9 cellular contexts compared by ENCODE assay signal in genomic region chr12:56120158-56120846, GRCh38. TPM values are rescaled to one million over a fixed set of nuclear protein-coding genes. Genes with fewer than 3 reads are reported as not detected.
DNase-seq lines count a peak whose midpoint lies in the region; ATAC-seq and TF ChIP-seq lines count a peak whose summit lies in the region.
"Had no signal": no experiment of that assay in that cellular context is flagged by ENCODE, and none has a peak within 500 bp of the region (broad histone marks: within the 10 kb centered on the region; RNA-seq: fewer than 3 reads in every experiment).

No MANE protein-coding gene starts in this region.

- peaks cover 34% of the 10 kb centered on the region for H3K36me3 Mint-ChIP-seq in Caco-2 (ENCODE audit: insufficient read depth, unreplicated experiment)
- peaks cover 51% of the 10 kb centered on the region for H3K36me3 Mint-ChIP-seq in activated T-helper 2 cell treated with anti-CD3 and anti-CD28 coated beads, Interferon-gamma antibody, Interleukin-2, Interleukin-4, amounts not matched to agents 10 μg/mL and 5 μg/mL and 100 μg/mL, durations not matched to agents 14 hours and 24 hours and 36 hours (ENCODE audit: low read depth)

- peak; percentile 4 for ATAC-seq in foreskin keratinocyte
- ATAC-seq in GM18498 (IDR thresholded peaks at IDR 0.05; ENCODE audit: unreplicated experiment): no peak
- no peak for ATAC-seq in HG03378 (IDR thresholded peaks at IDR 0.05; ENCODE audit: unreplicated experiment)

- peak overlapping the region; percentile 100 for H3K27ac Mint-ChIP-seq in Caco-2 (ENCODE audit: unreplicated experiment)
- no peak overlapping the region for H3K27ac Mint-ChIP-seq in activated T-helper 2 cell treated with anti-CD3 and anti-CD28 coated beads, Interferon-gamma antibody, Interleukin-2, Interleukin-4, amounts not matched to agents 10 μg/mL and 5 μg/mL and 100 μg/mL, durations not matched to agents 14 hours and 24 hours and 36 hours

- H3K79me2 ChIP-seq in PC-9 (ENCODE audit: low read depth): peaks cover 19% of the 10 kb centered on the region

- H3K27me3 ChIP-seq in Caco-2 (replicated peaks; ENCODE audit: control insufficient read depth, insufficient read depth, low read length): no peaks in the 10 kb centered on the region
- no peaks in the 10 kb centered on the region for H3K27me3 ChIP-seq in PC-9 (ENCODE audit: insufficient read depth, low read depth)
- H3K27me3 ChIP-seq in foreskin keratinocyte: no peaks in the 10 kb centered on the region
- no peaks in the 10 kb centered on the region for H3K27me3 ChIP-seq in rectal smooth muscle tissue (ENCODE audit: control insufficient read depth, insufficient read depth, low read length)

- no peak for DNase-seq in Caco-2
- peak in 1 of 2 experiments; percentile 18 for DNase-seq in PC-9
- DNase-seq in foreskin keratinocyte: peak in 1 of 2 donors; percentile 74
- DNase-seq in activated T-helper 2 cell treated with anti-CD3 and anti-CD28 coated beads, Interferon-gamma antibody, Interleukin-2, Interleukin-4, amounts not matched to agents 10 μg/mL and 5 μg/mL and 100 μg/mL, durations not matched to agents 14 hours and 24 hours and 36 hours (ENCODE audit: low spot score): no peak
- DNase-seq in CD1c-positive myeloid dendritic cell (ENCODE audit: extremely low spot score): no peak
- DNase-seq: KG1 had no signal

- CTCF ChIA-PET in Caco-2 (lab: Charles Lee) (interaction anchor here (0.6 to 3.3 kb wide), 18 partner anchors 7 to 516 kb away, joined by 3 to 99 read pairs (median 4); partner anchors contain the start of genes CNPY2, ESYT1, MYL6 and MYL6B), PC-9 (lab: Charles Lee) (interaction anchor here (0.5 to 1.6 kb wide), 8 partner anchors 8 to 633 kb away, joined by 3 to 7 read pairs (median 3); partner anchors contain the start of genes ESYT1, RNF41 and SMARCC2)

- H3K27ac ChIP-seq in PC-9 (peak overlapping the region; percentile 12; the same call in 1 of the 2 replicates), foreskin keratinocyte (peak overlapping the region; percentile 43), rectal smooth muscle tissue (ENCODE audit: low read depth, low read length) (peak overlapping the region; percentile 91)

- TF ChIP-seq CTCF in Caco-2 (IDR thresholded peaks at IDR 0.05; ENCODE audit: insufficient read depth in 1 of 2, low read depth in 1 of 2, low read length in 1 of 2, severe bottlenecking in 1 of 2, unreplicated experiment in 1 of 2) (no peak), PC-9 (conservative IDR thresholded peaks at IDR 0.05) (no peak), foreskin keratinocyte (conservative IDR thresholded peaks at IDR 0.05) (no peak)

- no peak overlapping the region for H3K9ac ChIP-seq in rectal smooth muscle tissue (ENCODE audit: low read length)

- BruUV-seq in Caco-2 (replicated peaks; lab: Mats Ljungman, UMichigan) (no TSS peak), PC-9 (replicated peaks; lab: Mats Ljungman, UMichigan) (no TSS peak)

- H3K9me3 Mint-ChIP-seq in Caco-2 (ENCODE audit: unreplicated experiment): no peaks in the 10 kb centered on the region
- H3K9me3 Mint-ChIP-seq in activated T-helper 2 cell treated with anti-CD3 and anti-CD28 coated beads, Interferon-gamma antibody, Interleukin-2, Interleukin-4, amounts not matched to agents 10 μg/mL and 5 μg/mL and 100 μg/mL, durations not matched to agents 14 hours and 24 hours and 36 hours: no peaks in the 10 kb centered on the region

- POLR2A ChIA-PET in Caco-2 (lab: Charles Lee) (interaction anchor here (0.6 to 3.5 kb wide), 5 partner anchors 8 to 101 kb away, joined by 3 to 27 read pairs (median 9); partner anchors contain the start of genes ESYT1, MYL6, RNF41 and SMARCC2), PC-9 (lab: Charles Lee; ENCODE audit: unreplicated experiment) (interaction anchor here (0.6 to 0.7 kb wide), 2 partner anchors 59 to 101 kb away, joined by 3 to 6 read pairs; partner anchors contain the start of gene RNF41)

- no peak overlapping the region for H3K4me3 Mint-ChIP-seq in Caco-2 (ENCODE audit: unreplicated experiment)
- no peak overlapping the region for H3K4me3 Mint-ChIP-seq in activated T-helper 2 cell treated with anti-CD3 and anti-CD28 coated beads, Interferon-gamma antibody, Interleukin-2, Interleukin-4, amounts not matched to agents 10 μg/mL and 5 μg/mL and 100 μg/mL, durations not matched to agents 14 hours and 24 hours and 36 hours (ENCODE audit: low read depth)

- H3K4me1 ChIP-seq in Caco-2 (peaks cover 18% of the 10 kb centered on the region), PC-9 (replicated peaks; ENCODE audit: insufficient read depth) (peaks cover 21% of the 10 kb centered on the region), foreskin keratinocyte (peaks cover 15% of the 10 kb centered on the region), rectal smooth muscle tissue (ENCODE audit: control insufficient read depth, insufficient read depth, low read length) (peaks cover 26% of the 10 kb centered on the region)

- H3K27me3 Mint-ChIP-seq in Caco-2 (ENCODE audit: insufficient read depth, unreplicated experiment): peaks cover 2% of the 10 kb centered on the region
- no peaks in the 10 kb centered on the region for H3K27me3 Mint-ChIP-seq in activated T-helper 2 cell treated with anti-CD3 and anti-CD28 coated beads, Interferon-gamma antibody, Interleukin-2, Interleukin-4, amounts not matched to agents 10 μg/mL and 5 μg/mL and 100 μg/mL, durations not matched to agents 14 hours and 24 hours and 36 hours (ENCODE audit: low read depth)

- peak overlapping the region; percentile 91 for H3K4me2 ChIP-seq in PC-9

- H3K4me3 ChIP-seq in Caco-2 (ENCODE audit: low read depth, low read length) (no peak overlapping the region), PC-9 (no peak overlapping the region; the same call in 1 of the 2 replicates), rectal smooth muscle tissue (ENCODE audit: low read length) (no peak overlapping the region)

- H3K36me3 ChIP-seq in Caco-2 (ENCODE audit: control insufficient read depth, insufficient read depth, low read length) (0 out of 2 replicates have a peak, but pooled peaks cover 1% of the 10 kb centered on the region), PC-9 (ENCODE audit: low read depth) (peaks cover 6% of the 10 kb centered on the region; the same call in 1 of the 2 replicates), rectal smooth muscle tissue (ENCODE audit: control insufficient read depth, insufficient read depth, low read length) (peaks cover 12% of the 10 kb centered on the region)

- H2AFZ ChIP-seq in PC-9: no peak overlapping the region

- peaks cover 29% of the 10 kb centered on the region for H3F3A ChIP-seq in PC-9 (ENCODE audit: insufficient read depth, low read depth)

- peaks cover 13% of the 10 kb centered on the region for H3K4me1 Mint-ChIP-seq in Caco-2 (ENCODE audit: low read depth, unreplicated experiment)
- peaks cover 28% of the 10 kb centered on the region for H3K4me1 Mint-ChIP-seq in activated T-helper 2 cell treated with anti-CD3 and anti-CD28 coated beads, Interferon-gamma antibody, Interleukin-2, Interleukin-4, amounts not matched to agents 10 μg/mL and 5 μg/mL and 100 μg/mL, durations not matched to agents 14 hours and 24 hours and 36 hours (ENCODE audit: low read depth)

- no peaks in the 10 kb centered on the region for H3K9me2 ChIP-seq in PC-9 (ENCODE audit: insufficient read depth)

- H3K9me3 ChIP-seq in Caco-2: no peaks in the 10 kb centered on the region
- no peaks in the 10 kb centered on the region for H3K9me3 ChIP-seq in PC-9 (ENCODE audit: insufficient read depth, low read depth)

- intact Hi-C loops in Caco-2 (cut with micrococcal nuclease; ENCODE audit: unreplicated experiment): no loop called here
- intact Hi-C loops in PC-9 (cut with micrococcal nuclease; ENCODE audit: unreplicated experiment): no loop called here
- intact Hi-C loops in activated T-helper 2 cell treated with anti-CD3 and anti-CD28 coated beads, Interferon-gamma antibody, Interleukin-2, Interleukin-4, amounts not matched to agents 10 μg/mL and 5 μg/mL and 100 μg/mL, durations not matched to agents 14 hours and 24 hours and 36 hours (cut with micrococcal nuclease): no loop called here

- H4K20me1 ChIP-seq in PC-9 (ENCODE audit: insufficient read depth): no peaks in the 10 kb centered on the region

RNA-seq across cellular contexts. Expression of gene ZC3H10, which starts 2.2 kb away (rescaled TPM):
- total RNA-seq in Caco-2 (2022): 3.5 and 4.4 TPM in 2 replicates
- total RNA-seq in PC-9 (2021): 4.4 and 6.5 TPM in 2 replicates
- total RNA-seq in foreskin keratinocyte: 2.4 and 2.9 TPM in 2 replicates
- 1.4 and 1.5 TPM in 2 replicates for polyA plus RNA-seq in foreskin keratinocyte
- 7.7 and 9.2 TPM in 2 replicates for total RNA-seq in activated T-helper 2 cell treated with anti-CD3 and anti-CD28 coated beads, Interferon-gamma antibody, Interleukin-2, Interleukin-4, amounts not matched to agents 10 μg/mL and 5 μg/mL and 100 μg/mL, durations not matched to agents 14 hours and 24 hours and 36 hours

RNA-seq across cellular contexts. Expression of gene RPL41, which starts 3.9 kb away (rescaled TPM):
- total RNA-seq in Caco-2 (2022): 3,009 and 3,051 TPM in 2 replicates
- 3,423 and 4,460 TPM in 2 replicates for total RNA-seq in PC-9 (2021)
- 4,994 and 5,148 TPM in 2 replicates for total RNA-seq in foreskin keratinocyte
- 7,188 and 7,608 TPM in 2 replicates for polyA plus RNA-seq in foreskin keratinocyte
- 3,925 and 4,057 TPM in 2 replicates for total RNA-seq in activated T-helper 2 cell treated with anti-CD3 and anti-CD28 coated beads, Interferon-gamma antibody, Interleukin-2, Interleukin-4, amounts not matched to agents 10 μg/mL and 5 μg/mL and 100 μg/mL, durations not matched to agents 14 hours and 24 hours and 36 hours

RNA-seq across cellular contexts. Expression of gene ESYT1, which starts 7.8 kb away (rescaled TPM):
- 70.4 and 79.0 TPM in 2 replicates for total RNA-seq in Caco-2 (2022)
- 46.1 and 52.2 TPM in 2 replicates for total RNA-seq in PC-9 (2021)
- total RNA-seq in foreskin keratinocyte: 144 and 152 TPM in 2 replicates
- polyA plus RNA-seq in foreskin keratinocyte: 97.9 and 105 TPM in 2 replicates
- total RNA-seq in activated T-helper 2 cell treated with anti-CD3 and anti-CD28 coated beads, Interferon-gamma antibody, Interleukin-2, Interleukin-4, amounts not matched to agents 10 μg/mL and 5 μg/mL and 100 μg/mL, durations not matched to agents 14 hours and 24 hours and 36 hours: 154 TPM in 2 replicates

RNA-seq across cellular contexts. Expression of gene PA2G4, which starts 15.9 kb away (rescaled TPM):
- 178 and 190 TPM in 2 replicates for total RNA-seq in Caco-2 (2022)
- 120 and 159 TPM in 2 replicates for total RNA-seq in PC-9 (2021)
- total RNA-seq in foreskin keratinocyte: 259 and 335 TPM in 2 replicates
- polyA plus RNA-seq in foreskin keratinocyte: 213 and 297 TPM in 2 replicates
- total RNA-seq in activated T-helper 2 cell treated with anti-CD3 and anti-CD28 coated beads, Interferon-gamma antibody, Interleukin-2, Interleukin-4, amounts not matched to agents 10 μg/mL and 5 μg/mL and 100 μg/mL, durations not matched to agents 14 hours and 24 hours and 36 hours: 356 and 364 TPM in 2 replicates

RNA-seq across cellular contexts. Expression of gene MYL6B, which starts 32.1 kb away (rescaled TPM):
- 40.5 and 44.8 TPM in 2 replicates for total RNA-seq in Caco-2 (2022)
- total RNA-seq in PC-9 (2021): 120 and 121 TPM in 2 replicates
- total RNA-seq in foreskin keratinocyte: 72.0 and 81.4 TPM in 2 replicates
- 93.6 and 101 TPM in 2 replicates for polyA plus RNA-seq in foreskin keratinocyte
- 89.7 and 94.3 TPM in 2 replicates for total RNA-seq in activated T-helper 2 cell treated with anti-CD3 and anti-CD28 coated beads, Interferon-gamma antibody, Interleukin-2, Interleukin-4, amounts not matched to agents 10 μg/mL and 5 μg/mL and 100 μg/mL, durations not matched to agents 14 hours and 24 hours and 36 hours

Comparison
In these comparisons a context has a peak if more than half of its experiments do, and no peak if none do; other contexts are left out.
1. H3K27ac ChIP-seq: peak in every context shown above with its lines; median percentile 91 in rectal smooth muscle tissue; 43 in foreskin keratinocyte; 12 in PC-9.